ENCODE assay signal across 13 cellular contexts in genomic region chr1:185337221-185337620, GRCh38. TPM values are rescaled to one million over a fixed set of nuclear protein-coding genes. Genes with fewer than 3 reads are reported as not detected.
DNase-seq lines count a peak whose midpoint lies in the region; ATAC-seq and TF ChIP-seq lines count a peak whose summit lies in the region.
"Had no signal": no experiment of that assay in that cellular context is flagged by ENCODE, and none has a peak within 500 bp of the region (broad histone marks: within the 10 kb centered on the region; RNA-seq: fewer than 3 reads in every experiment).

No MANE protein-coding gene starts in this region.

- peaks cover 28 to 88% (median 50%) of the 10 kb centered on the region in 10 experiments for H3K4me1 ChIP-seq in BLaER1 treated with 17β-estradiol and CSF1 and Interleukin-3, amounts not matched to agents 10 nM and 100 nM
- H3K4me1 ChIP-seq in IMR-90 (ENCODE audit: control insufficient read depth, insufficient read depth, low read length) (no peaks in the 10 kb centered on the region), adrenal gland (replicated peaks in 1 of 2) (peaks cover 0 to 3% of the 10 kb centered on the region in 2 donors)

- TF ChIP-seq POLR2A in IMR-90 (IDR thresholded peaks at IDR 0.05; ENCODE audit: low read depth, low read length) (no peak), adrenal gland (IDR thresholded peaks at IDR 0.05) (no peak)

- H4K91ac ChIP-seq in IMR-90 (ENCODE audit: insufficient read depth, low read depth, low read length) = no peak overlapping the region

- in situ Hi-C loops in IMR-90 (cut with MboI; ENCODE audit: low sequenced_read_pairs) = no loop called here

- no peak overlapping the region for H3K56ac ChIP-seq in IMR-90 (ENCODE audit: extremely low read depth, insufficient read depth, low read length)

- H2BK15ac ChIP-seq in IMR-90 (ENCODE audit: low read depth, low read length) = no peak overlapping the region

- peak; percentile 88 for ATAC-seq in IMR-90 (ENCODE audit: low read depth)
- no peak for ATAC-seq in memory B cell (ENCODE audit: low read depth)
- ATAC-seq in GM21529 (IDR thresholded peaks at IDR 0.05; ENCODE audit: unreplicated experiment) = no peak
- ATAC-seq: stimulated activated naive CD8-positive, alpha-beta T cell treated with anti-CD3 and anti-CD28 coated beads, Interleukin-15, amount 100 ng/mL, for 72 hours had no signal

- H2BK120ac ChIP-seq in IMR-90 (ENCODE audit: low read depth, low read length) = no peak overlapping the region

- H3K9me3 Mint-ChIP-seq in memory B cell = no peaks in the 10 kb centered on the region
- H3K9me3 Mint-ChIP-seq in chondrocyte (ENCODE audit: low read depth) = no peaks in the 10 kb centered on the region
- H3K9me3 Mint-ChIP-seq in endothelial cell (ENCODE audit: unreplicated experiment) = no peaks in the 10 kb centered on the region
- H3K9me3 Mint-ChIP-seq: stimulated activated naive CD8-positive, alpha-beta T cell treated with anti-CD3 and anti-CD28 coated beads, Interleukin-15, amount 100 ng/mL, for 72 hours had no signal

- no TSS peak for BruUV-seq in IMR-90 (replicated peaks; lab: Mats Ljungman, UMichigan)

- H3K9me3 ChIP-seq in BLaER1 treated with 17β-estradiol and CSF1 and Interleukin-3, amounts not matched to agents 10 nM and 100 nM (replicated peaks in 1 of 11) = no peaks in the 10 kb centered on the region
- H3K9me3 ChIP-seq in IMR-90 (ENCODE audit: control insufficient read depth, insufficient read depth, low read length) = no peaks in the 10 kb centered on the region
- H3K9me3 ChIP-seq in adrenal gland (replicated peaks in 1 of 3) = no peaks in the 10 kb centered on the region

- no peak overlapping the region for H2BK20ac ChIP-seq in IMR-90 (ENCODE audit: low read depth, low read length)

- CTCF ChIA-PET in IMR-90 (lab: Yijun Ruan, JAX) = interaction anchor here (0.8 to 1.6 kb wide), 2 partner anchors 16 to 173 kb away, joined by 3 read pairs; no protein-coding TSS in a partner anchor

- H3K4me3 Mint-ChIP-seq in memory B cell (no peak overlapping the region), chondrocyte (ENCODE audit: unreplicated experiment) (no peak overlapping the region), endothelial cell (ENCODE audit: unreplicated experiment) (no peak overlapping the region)
- H3K4me3 Mint-ChIP-seq: stimulated activated naive CD8-positive, alpha-beta T cell treated with anti-CD3 and anti-CD28 coated beads, Interleukin-15, amount 100 ng/mL, for 72 hours had no signal

- H3K36me3 ChIP-seq in BLaER1 treated with 17β-estradiol and CSF1 and Interleukin-3, amounts not matched to agents 10 nM and 100 nM = no peaks in the 10 kb centered on the region
- H3K36me3 ChIP-seq in IMR-90 (ENCODE audit: control insufficient read depth, insufficient read depth, low read length) = no peaks in the 10 kb centered on the region
- no peaks in the 10 kb centered on the region for H3K36me3 ChIP-seq in adrenal gland (replicated peaks in 1 of 2)
- H3K36me3 ChIP-seq: cardiac muscle cell had no signal

- no peak overlapping the region for H2BK5ac ChIP-seq in IMR-90 (ENCODE audit: low read depth, low read length, poor library complexity, severe bottlenecking)

- POLR2A ChIA-PET in IMR-90 (lab: Charles Lee; ENCODE audit: unreplicated experiment) = no interaction called here

- H3K36me3 Mint-ChIP-seq in memory B cell (no peaks in the 10 kb centered on the region), chondrocyte (ENCODE audit: low read depth) (no peaks in the 10 kb centered on the region), endothelial cell (ENCODE audit: low read depth, unreplicated experiment) (no peaks in the 10 kb centered on the region)

- H4K20me1 ChIP-seq in BLaER1 treated with 17β-estradiol and CSF1 and Interleukin-3, amounts not matched to agents 10 nM and 100 nM = peaks cover 0 to 7% (median 0%) of the 10 kb centered on the region in 11 experiments; a peak in 1 of 22 replicates
- H4K20me1 ChIP-seq in IMR-90 (ENCODE audit: insufficient read depth, low read length) = no peaks in the 10 kb centered on the region

- dilution Hi-C loops in IMR-90 (cut with HindIII; ENCODE audit: low sequenced_read_pairs, unreplicated experiment) = no loop called here

- no peak overlapping the region for H3K23ac ChIP-seq in IMR-90 (ENCODE audit: low read depth, low read length)

- H3K27me3 ChIP-seq in BLaER1 treated with 17β-estradiol and CSF1 and Interleukin-3, amounts not matched to agents 10 nM and 100 nM = no peaks in the 10 kb centered on the region
- no peaks in the 10 kb centered on the region; the same call in 1 of the 2 replicates for H3K27me3 ChIP-seq in IMR-90 (ENCODE audit: control insufficient read depth, insufficient read depth, low read length)
- H3K27me3 ChIP-seq in adrenal gland = no peaks in the 10 kb centered on the region
- H3K27me3 ChIP-seq: cardiac muscle cell had no signal

- no CpG with 5 or more reads among the region's 3 CpGs for WGBS in IMR-90 (ENCODE audit: extremely low coverage in 2 of 2, insufficient read length in 1 of 2), 2 experiments
- 76 to 85% (median 81%) methylated on average over 3 of the region's 3 CpGs for WGBS in adrenal gland, 4 donors

- H2AK5ac ChIP-seq in IMR-90 (ENCODE audit: low read depth, low read length) = no peak overlapping the region

- H3K4me1 Mint-ChIP-seq in memory B cell = peaks cover 16% of the 10 kb centered on the region
- peaks cover 11% of the 10 kb centered on the region for H3K4me1 Mint-ChIP-seq in chondrocyte (ENCODE audit: low read depth)
- peaks cover 3% of the 10 kb centered on the region for H3K4me1 Mint-ChIP-seq in endothelial cell (ENCODE audit: unreplicated experiment)

- H4K8ac ChIP-seq in IMR-90 (ENCODE audit: low read depth in 2 of 2, low read length in 2 of 2) = no peak overlapping the region

- H3K18ac ChIP-seq in IMR-90 (ENCODE audit: low read depth, low read length) = no peak overlapping the region

- H3K4me2 ChIP-seq in BLaER1 treated with 17β-estradiol and CSF1 and Interleukin-3, amounts not matched to agents 10 nM and 100 nM = peak overlapping the region in 9 of 11 experiments; percentile 42 to 92 (median 86); a peak in 18 of 22 replicates
- H3K4me2 ChIP-seq in IMR-90 (ENCODE audit: low read depth, low read length) = no peak overlapping the region

- H3K79me1 ChIP-seq in IMR-90 (ENCODE audit: low read depth in 1 of 2, low read length in 2 of 2) = no peaks in the 10 kb centered on the region

- TF ChIP-seq CTCF in IMR-90 (conservative IDR thresholded peaks at IDR 0.05; ENCODE audit: low read depth, low read length) = no peak
- TF ChIP-seq CTCF in adrenal gland (IDR thresholded peaks at IDR 0.05) = no peak
- TF ChIP-seq CTCF in chondrocyte (IDR thresholded peaks at IDR 0.05) = no peak
- TF ChIP-seq CTCF in endothelial cell (IDR thresholded peaks at IDR 0.05; ENCODE audit: unreplicated experiment) = no peak

- no peak overlapping the region for H3K4me3 ChIP-seq in BLaER1 treated with 17β-estradiol and CSF1 and Interleukin-3, amounts not matched to agents 10 nM and 100 nM
- H3K4me3 ChIP-seq in IMR-90 (ENCODE audit: insufficient read depth, low read depth, low read length) = no peak overlapping the region
- no peak overlapping the region for H3K4me3 ChIP-seq in adrenal gland
- H3K4me3 ChIP-seq: cardiac muscle cell had no signal

- H3K9me1 ChIP-seq in IMR-90 (ENCODE audit: insufficient read depth, low read length) = no peaks in the 10 kb centered on the region

- intact Hi-C loops in IMR-90 (cut with micrococcal nuclease) (no loop called here), adrenal gland (cut with DNase I) (no loop called here)

- peak overlapping the region in 10 of 11 experiments; percentile 29 to 98 (median 94); a peak in 19 of 22 replicates for H3K27ac ChIP-seq in BLaER1 treated with 17β-estradiol and CSF1 and Interleukin-3, amounts not matched to agents 10 nM and 100 nM
- H3K27ac ChIP-seq in IMR-90 (ENCODE audit: insufficient read depth, low read length) (no peak overlapping the region), adrenal gland (peak overlapping the region in 1 of 5 donors; percentile 58)
- H3K27ac ChIP-seq: C4-2B, cardiac muscle cell had no signal

- DNase-seq in IMR-90 = peak; percentile 39
- DNase-seq in astrocyte of the hippocampus (ENCODE audit: low read depth, low spot score) = peak; percentile 31
- DNase-seq in memory B cell (ENCODE audit: low spot score in 2 of 2) = no peak
- DNase-seq in adrenal gland = no peak
- DNase-seq in chondrocyte (ENCODE audit: low spot score) = no peak
- DNase-seq in endothelial cell (ENCODE audit: low spot score) = no peak
- DNase-seq: NCI-H1436; NCI-H774; stimulated activated naive CD8-positive, alpha-beta T cell treated with anti-CD3 and anti-CD28 coated beads, Interleukin-15, amount 100 ng/mL, for 72 hours had no signal

- no peak overlapping the region for H2AK9ac ChIP-seq in IMR-90 (replicated peaks; ENCODE audit: low read depth, low read length, poor library complexity)

- H3K14ac ChIP-seq in IMR-90 (replicated peaks; ENCODE audit: low read depth, low read length) = no peak overlapping the region

- H3K27ac Mint-ChIP-seq in memory B cell = peak overlapping the region; percentile 6
- no peak overlapping the region for H3K27ac Mint-ChIP-seq in chondrocyte (ENCODE audit: unreplicated experiment)
- H3K27ac Mint-ChIP-seq in endothelial cell (ENCODE audit: unreplicated experiment) = no peak overlapping the region

- H4K5ac ChIP-seq in IMR-90 (ENCODE audit: low read depth, low read length) = no peak overlapping the region

- TF ChIP-seq RAD21 in IMR-90 (IDR thresholded peaks at IDR 0.05; ENCODE audit: low read length) = no peak

- H2AFZ ChIP-seq in IMR-90 (replicated peaks; ENCODE audit: low read length, poor library complexity) = no peak overlapping the region

- H3K9ac ChIP-seq in BLaER1 treated with 17β-estradiol and CSF1 and Interleukin-3, amounts not matched to agents 10 nM and 100 nM = peak overlapping the region in 7 of 11 experiments; percentile 5 to 85 (median 54); a peak in 9 of 22 replicates
- no peak overlapping the region for H3K9ac ChIP-seq in IMR-90 (ENCODE audit: low read depth, low read length)

- H3K27me3 Mint-ChIP-seq in memory B cell (no peaks in the 10 kb centered on the region), chondrocyte (ENCODE audit: low read depth) (no peaks in the 10 kb centered on the region), endothelial cell (ENCODE audit: unreplicated experiment) (no peaks in the 10 kb centered on the region)
- H3K27me3 Mint-ChIP-seq: stimulated activated naive CD8-positive, alpha-beta T cell treated with anti-CD3 and anti-CD28 coated beads, Interleukin-15, amount 100 ng/mL, for 72 hours had no signal

- H3K4ac ChIP-seq in IMR-90 (ENCODE audit: low read depth, low read length) = no peak overlapping the region

TF ChIP-seq in IMR-90, 13 proteins besides CTCF, POLR2A, EP300 and RAD21:
- TF ChIP-seq CEBPB (IDR thresholded peaks at IDR 0.05; ENCODE audit: low read depth, low read length) = peak; percentile 39
- TF ChIP-seq RFX5 (IDR thresholded peaks at IDR 0.05; ENCODE audit: low read depth, low read length) = no peak

RNA-seq across cellular contexts. Expression of gene IVNS1ABP, which starts 20.2 kb away (rescaled TPM):
- 26.7 and 41.9 TPM in 2 replicates for total RNA-seq in IMR-90 (2012; rRNA removed)
- polyA plus RNA-seq in IMR-90 (2012; rRNA removed) = 18.3 and 21.8 TPM in 2 replicates
- 3.4 and 5.5 TPM in 2 replicates for polyA plus RNA-seq in IMR-90 (2012; cell fraction: cytosol; rRNA removed)
- 14.2 and 60.5 TPM in 2 replicates for polyA plus RNA-seq in IMR-90 (2012; cell fraction: nucleus; rRNA removed; ENCODE audit: low replicate concordance)
- total RNA-seq in adrenal gland = 10 to 100 TPM; 20.4 to 60.1 (median 40.5) TPM
- polyA plus RNA-seq in adrenal gland = 10 to 100 TPM; 30.2 to 58.6 (median 37.0) TPM
- total RNA-seq in chondrocyte = 121 to 314 TPM (median 123 TPM) in 3 replicates
- 95.9 TPM for total RNA-seq in endothelial cell (ENCODE audit: unreplicated experiment)

Comparison
In these comparisons a context has a peak if more than half of its experiments do, and no peak if none do; other contexts are left out.
1. DNase-seq: peak in IMR-90 (single experiment) and astrocyte of the hippocampus (single experiment); none in memory B cell (0 of 2), adrenal gland (0 of 7), chondrocyte (single experiment) and endothelial cell (single experiment).